In genomic region chr13:36783883-36784282, GRCh38 we compare ENCODE assay signal across 8 cellular contexts.
"Had no signal": no experiment of that assay in that cellular context is flagged by ENCODE, and none has a peak within 500 bp of the region (broad histone marks: within the 10 kb centered on the region; RNA-seq: fewer than 3 reads in every experiment).

No MANE protein-coding gene starts in this region.

- ATAC-seq: K562 had no signal

- H3K27ac ChIP-seq: GM23248, HL-60 had no signal

- H3K9ac ChIP-seq: GM23248 had no signal

- H2AFZ ChIP-seq: GM23248 had no signal

- DNase-seq: GM23248, GOT3, H7, HCEC 1CT, IMR-90, KG1 had no signal

- H3K4me3 ChIP-seq: GM23248, K562 had no signal
